In the genomic region with DNA sequence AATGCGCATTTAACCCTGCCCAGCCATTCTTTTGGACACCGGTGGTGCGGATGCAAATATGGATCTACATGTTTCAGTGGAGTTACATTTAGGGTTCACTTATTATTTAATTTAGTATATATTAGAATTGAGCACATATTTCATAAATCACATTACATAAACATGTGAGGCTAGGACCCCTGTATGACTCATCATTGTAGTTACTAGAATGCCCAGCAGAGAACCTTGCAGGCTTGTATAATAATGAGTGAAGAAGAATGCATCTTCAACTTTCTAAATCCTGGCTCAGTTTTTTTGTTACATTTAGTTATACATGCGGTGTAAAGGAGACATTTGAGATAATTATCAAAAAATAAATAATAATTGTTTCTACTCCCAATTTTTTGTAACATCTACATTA, we compare ENCODE assay signal across 16 cellular contexts.
DNase-seq lines count a peak whose midpoint lies in the region; ATAC-seq, FAIRE-seq and TF ChIP-seq lines count a peak whose summit lies in the region.
"Had no signal": no experiment of that assay in that cellular context is flagged by ENCODE, and none has a peak within 500 bp of the region (broad histone marks: within the 10 kb centered on the region; RNA-seq: fewer than 3 reads in every experiment).

No MANE protein-coding gene starts in this region.

- H3K36me3 ChIP-seq in astrocyte (ENCODE audit: insufficient read depth, low read length) (no peaks in the 10 kb centered on the region), suprapubic skin (no peaks in the 10 kb centered on the region), heart right ventricle (no peaks in the 10 kb centered on the region)
- H3K36me3 ChIP-seq: HAP-1, right atrium auricular region, thoracic aorta had no signal

- no peak for TF ChIP-seq POLR2A in suprapubic skin (IDR thresholded peaks at IDR 0.05)

- intact Hi-C loops in heart right ventricle (cut with DNase I) = no loop called here

- H3K9ac ChIP-seq in astrocyte (ENCODE audit: low read length) = no peak overlapping the region

- H3K27ac ChIP-seq in astrocyte (ENCODE audit: low read depth, low read length) (peak overlapping the region; percentile 91), foreskin keratinocyte (peak overlapping the region; percentile 23), suprapubic skin (peak overlapping the region; percentile 37), heart right ventricle (no peak overlapping the region)
- H3K27ac ChIP-seq: right atrium auricular region, thoracic aorta had no signal

- H3K4me3 ChIP-seq in astrocyte (ENCODE audit: insufficient read depth, low read depth, low read length) = no peak overlapping the region
- no peak overlapping the region for H3K4me3 ChIP-seq in suprapubic skin
- H3K4me3 ChIP-seq in heart right ventricle = no peak overlapping the region
- H3K4me3 ChIP-seq: HAP-1, right atrium auricular region, thoracic aorta had no signal

- H3K4me1 Mint-ChIP-seq in astrocyte (ENCODE audit: low read depth, unreplicated experiment) = peaks cover 45% of the 10 kb centered on the region
- H3K4me1 Mint-ChIP-seq: activated CD4-positive, alpha-beta memory T cell treated with anti-CD3 and anti-CD28 coated beads, Interleukin-2, amount 10 ng/mL, durations not matched to agents 7 days and 5 days had no signal

- peak overlapping the region; percentile 86 for H3K27ac Mint-ChIP-seq in astrocyte (ENCODE audit: unreplicated experiment)
- H3K27ac Mint-ChIP-seq: activated CD4-positive, alpha-beta memory T cell treated with anti-CD3 and anti-CD28 coated beads, Interleukin-2, amount 10 ng/mL, durations not matched to agents 7 days and 5 days had no signal

- H3K4me1 ChIP-seq in astrocyte (ENCODE audit: insufficient read depth, low read length) = peaks cover 36% of the 10 kb centered on the region
- peaks cover 13% of the 10 kb centered on the region for H3K4me1 ChIP-seq in foreskin keratinocyte
- peaks cover 4% of the 10 kb centered on the region for H3K4me1 ChIP-seq in suprapubic skin
- peaks cover 0 to 13% (median 0%) of the 10 kb centered on the region in 9 donors for H3K4me1 ChIP-seq in heart right ventricle
- H3K4me1 ChIP-seq: right atrium auricular region had no signal

- ATAC-seq in foreskin keratinocyte (peak; percentile 30), HG02678 (IDR thresholded peaks at IDR 0.05; ENCODE audit: unreplicated experiment) (no peak), heart right ventricle (no peak)
- ATAC-seq: HepG2 had no signal

- no peaks in the 10 kb centered on the region for H3K36me3 Mint-ChIP-seq in astrocyte (ENCODE audit: low read depth, unreplicated experiment)

- DNase-seq in HCEC 1CT (peak; percentile 72), astrocyte (ENCODE audit: low read depth) (peak; percentile 75), foreskin keratinocyte (peak in 1 of 2 donors; percentile 4), suprapubic skin (ENCODE audit: low spot score in 2 of 2) (no peak), DMS114 treated with DMSO at 0.1 percent for 48 hours (lab: John Stamatoyannopoulos, UW; ENCODE audit: unreplicated experiment) (no peak), heart right ventricle (no peak)
- DNase-seq: activated CD4-positive, alpha-beta memory T cell treated with anti-CD3 and anti-CD28 coated beads, Interleukin-2, amount 10 ng/mL, durations not matched to agents 7 days and 5 days; activated naive CD4-positive, alpha-beta T cell treated with anti-CD3 and anti-CD28 coated beads, Interleukin-2, amount 50 U/mL, for 16 hours; midbrain; NCI-H1436 treated with DMSO at 0.1 percent for 48 hours had no signal

- peaks cover 9% of the 10 kb centered on the region for H3K9me3 Mint-ChIP-seq in astrocyte (ENCODE audit: unreplicated experiment)
- H3K9me3 Mint-ChIP-seq: activated CD4-positive, alpha-beta memory T cell treated with anti-CD3 and anti-CD28 coated beads, Interleukin-2, amount 10 ng/mL, durations not matched to agents 7 days and 5 days had no signal

- H3K9me3 ChIP-seq in astrocyte (ENCODE audit: insufficient read depth, low read depth, low read length) (no peaks in the 10 kb centered on the region), suprapubic skin (no peaks in the 10 kb centered on the region), heart right ventricle (peaks cover 0 to 18% (median 4%) of the 10 kb centered on the region in 11 donors)
- H3K9me3 ChIP-seq: thoracic aorta had no signal

- no peak overlapping the region for H2AFZ ChIP-seq in astrocyte (ENCODE audit: low read depth, low read length)

- no peaks in the 10 kb centered on the region for H4K20me1 ChIP-seq in astrocyte (ENCODE audit: insufficient read depth, low read length)

- H3K27me3 ChIP-seq in astrocyte (ENCODE audit: insufficient read depth, low read length) = no peaks in the 10 kb centered on the region
- H3K27me3 ChIP-seq in foreskin keratinocyte = no peaks in the 10 kb centered on the region
- H3K27me3 ChIP-seq in suprapubic skin = no peaks in the 10 kb centered on the region
- no peaks in the 10 kb centered on the region for H3K27me3 ChIP-seq in heart right ventricle
- H3K27me3 ChIP-seq: right atrium auricular region had no signal

- no peak for TF ChIP-seq EP300 in suprapubic skin (IDR thresholded peaks at IDR 0.05)

- no peak for FAIRE-seq in astrocyte (lab: Jason Lieb, UNC)
- FAIRE-seq: GM12892, HepG2 had no signal

- H3K4me2 ChIP-seq in astrocyte (ENCODE audit: low read length) = no peak overlapping the region

- H3K27me3 Mint-ChIP-seq in astrocyte (ENCODE audit: low read depth, unreplicated experiment) = no peaks in the 10 kb centered on the region

- no peak overlapping the region for H3K4me3 Mint-ChIP-seq in astrocyte (ENCODE audit: unreplicated experiment)
- H3K4me3 Mint-ChIP-seq: activated CD4-positive, alpha-beta memory T cell treated with anti-CD3 and anti-CD28 coated beads, Interleukin-2, amount 10 ng/mL, durations not matched to agents 7 days and 5 days had no signal

- 96% methylated on average over 4 of the region's 4 CpGs for WGBS in suprapubic skin
- 95 to 96% methylated on average over 4 of the region's 4 CpGs for WGBS in heart right ventricle, 2 donors

- no peaks in the 10 kb centered on the region for H3K79me2 ChIP-seq in astrocyte (ENCODE audit: insufficient read depth, low read length)

- TF ChIP-seq CTCF in astrocyte (IDR thresholded peaks at IDR 0.05; ENCODE audit: insufficient read depth, low read depth, low read length) (peak; percentile 8), foreskin keratinocyte (conservative IDR thresholded peaks at IDR 0.05) (no peak), suprapubic skin (IDR thresholded peaks at IDR 0.05) (no peak), heart right ventricle (IDR thresholded peaks at IDR 0.05) (no peak)

Comparison
In these comparisons a context has a peak if more than half of its experiments do, and no peak if none do; other contexts are left out.
1. DNase-seq: peak in HCEC 1CT (single experiment) and astrocyte (single experiment); none in suprapubic skin (0 of 2), DMS114 treated with DMSO at 0.1 percent for 48 hours (single experiment) and heart right ventricle (0 of 2).
2. H3K27ac ChIP-seq: peak in astrocyte (single experiment), foreskin keratinocyte (single experiment) and suprapubic skin (single experiment); none in heart right ventricle (0 of 10).